8 cellular contexts compared by ENCODE assay signal in the genomic region with DNA sequence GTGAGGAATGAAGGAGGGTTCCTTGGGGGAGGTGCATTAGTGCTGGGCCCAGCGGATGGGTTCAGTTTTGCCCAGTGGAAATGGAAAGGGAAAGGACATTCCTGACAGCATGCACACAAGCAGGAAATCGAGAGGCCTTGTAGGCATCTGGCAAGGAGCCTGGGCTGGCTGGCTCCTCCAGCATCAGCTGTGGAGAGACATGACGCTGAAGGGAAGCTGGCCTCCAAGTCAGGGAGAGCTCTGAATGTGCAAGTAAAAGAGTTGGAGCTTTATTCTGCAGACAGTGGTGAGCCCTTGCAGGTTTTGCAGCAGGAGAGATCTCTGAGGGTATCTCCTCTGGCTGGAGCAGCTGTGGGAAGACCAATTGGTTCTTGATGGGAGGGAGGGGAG.
DNase-seq lines count a peak whose midpoint lies in the region; ATAC-seq and TF ChIP-seq lines count a peak whose summit lies in the region.
"Had no signal": no experiment of that assay in that cellular context is flagged by ENCODE, and none has a peak within 500 bp of the region (broad histone marks: within the 10 kb centered on the region; RNA-seq: fewer than 3 reads in every experiment).

No MANE protein-coding gene starts in this region.

- ATAC-seq in HG03378 (IDR thresholded peaks at IDR 0.05; ENCODE audit: unreplicated experiment), result no peak

- no peak for TF ChIP-seq POLR2A in suprapubic skin (IDR thresholded peaks at IDR 0.05)

- H3K9me3 ChIP-seq in MG63 (peaks cover 4% of the 10 kb centered on the region; the same call in 1 of the 2 replicates), suprapubic skin (no peaks in the 10 kb centered on the region)

- in situ Hi-C loops in GM13977 (cut with MboI; ENCODE audit: low pct_unique_long_range_greater_than_20kb, low sequenced_read_pairs, unreplicated experiment), result no loop called here

- DNase-seq in MG63, result peak; percentile 95
- peak; percentile 83 to 98 for DNase-seq in cardiac fibroblast (ENCODE audit: low read depth in 2 of 2)
- DNase-seq in kidney tubule cell (ENCODE audit: low spot score), result peak; percentile 65
- DNase-seq in suprapubic skin (ENCODE audit: low spot score in 2 of 2), result peak in 1 of 2 donors; percentile 68
- DNase-seq in GM13977 (ENCODE audit: low spot score), result no peak
- no peak for DNase-seq in OCI-M2 (lab: John Stamatoyannopoulos, UW; ENCODE audit: unreplicated experiment)

- H3K27me3 ChIP-seq in MG63 (no peaks in the 10 kb centered on the region), suprapubic skin (no peaks in the 10 kb centered on the region)
- H3K27me3 ChIP-seq: cardiac muscle cell had no signal

- WGBS in suprapubic skin, result 21% methylated on average over 3 of the region's 3 CpGs

- H3K4me1 ChIP-seq in suprapubic skin, result peaks cover 35% of the 10 kb centered on the region

- H3K27ac ChIP-seq in suprapubic skin, result peak overlapping the region; percentile 73
- H3K27ac ChIP-seq: cardiac muscle cell had no signal

- H3K36me3 ChIP-seq in MG63 (no peaks in the 10 kb centered on the region), suprapubic skin (no peaks in the 10 kb centered on the region)
- H3K36me3 ChIP-seq: cardiac muscle cell had no signal

- no peak overlapping the region for H3K4me3 ChIP-seq in MG63
- no peak overlapping the region for H3K4me3 ChIP-seq in cardiac fibroblast (replicated peaks in 1 of 2; ENCODE audit: low read depth in 2 of 2, low read length in 2 of 2)
- H3K4me3 ChIP-seq in suprapubic skin, result no peak overlapping the region
- H3K4me3 ChIP-seq: cardiac muscle cell had no signal

- no peak for TF ChIP-seq EP300 in suprapubic skin (IDR thresholded peaks at IDR 0.05)

- no peak for TF ChIP-seq CTCF in cardiac fibroblast (IDR thresholded peaks at IDR 0.05; ENCODE audit: low read depth, low read length)
- no peak for TF ChIP-seq CTCF in suprapubic skin (IDR thresholded peaks at IDR 0.05)
- no peak for TF ChIP-seq CTCF in GM13977 (IDR thresholded peaks at IDR 0.05; ENCODE audit: extremely low read depth, insufficient read depth, missing control alignments)

Comparison
In these comparisons a context has a peak if more than half of its experiments do, and no peak if none do; other contexts are left out.
1. DNase-seq: peak in MG63 (single experiment), cardiac fibroblast (2 of 2) and kidney tubule cell (single experiment); none in GM13977 (single experiment) and OCI-M2 (single experiment).